ENCODE assay signal across 1 cellular context in genomic region chr3:193621127-193621526, GRCh38.
TF ChIP-seq lines count a peak whose summit lies in the region.

No MANE protein-coding gene starts in this region.

TF ChIP-seq in HepG2, 621 proteins besides CTCF, POLR2A, EP300 and RAD21 (continued from another document):
- TF ChIP-seq GABPA (IDR thresholded peaks at IDR 0.05; ENCODE audit: low read depth, low read length) (no peak), GABPA (CRISPR knock-in tag; IDR thresholded peaks at IDR 0.05; ENCODE audit: low read depth) (no peak), ZNF468 (CRISPR knock-in tag; IDR thresholded peaks at IDR 0.05) (no peak), ZNF256 (CRISPR knock-in tag; conservative IDR thresholded peaks at IDR 0.05) (no peak), KDM6A (CRISPR knock-in tag; IDR thresholded peaks at IDR 0.05; ENCODE audit: low read depth) (no peak), NCOA5 (CRISPR knock-in tag; IDR thresholded peaks at IDR 0.05) (no peak), SRSF9 (IDR thresholded peaks at IDR 0.05; ENCODE audit: borderline replicate concordance, insufficient read depth, low read depth, low read length, poor library complexity, severe bottlenecking) (no peak), ZNF142 (CRISPR knock-in tag; IDR thresholded peaks at IDR 0.05) (no peak), ZNF296 (CRISPR knock-in tag; conservative IDR thresholded peaks at IDR 0.05) (no peak), ZNF747 (CRISPR knock-in tag; IDR thresholded peaks at IDR 0.05; ENCODE audit: borderline replicate concordance) (no peak), PRPF4 (IDR thresholded peaks at IDR 0.05; ENCODE audit: low read depth, low read length, poor library complexity, severe bottlenecking) (no peak), GATAD2A (CRISPR knock-in tag; IDR thresholded peaks at IDR 0.05) (no peak), ISX (CRISPR knock-in tag; conservative IDR thresholded peaks at IDR 0.05) (no peak)
TF ChIP-seq in HepG2: peak in this region for 0.
